Comparison of ENCODE assay signal across 35 cellular contexts in the genomic region with DNA sequence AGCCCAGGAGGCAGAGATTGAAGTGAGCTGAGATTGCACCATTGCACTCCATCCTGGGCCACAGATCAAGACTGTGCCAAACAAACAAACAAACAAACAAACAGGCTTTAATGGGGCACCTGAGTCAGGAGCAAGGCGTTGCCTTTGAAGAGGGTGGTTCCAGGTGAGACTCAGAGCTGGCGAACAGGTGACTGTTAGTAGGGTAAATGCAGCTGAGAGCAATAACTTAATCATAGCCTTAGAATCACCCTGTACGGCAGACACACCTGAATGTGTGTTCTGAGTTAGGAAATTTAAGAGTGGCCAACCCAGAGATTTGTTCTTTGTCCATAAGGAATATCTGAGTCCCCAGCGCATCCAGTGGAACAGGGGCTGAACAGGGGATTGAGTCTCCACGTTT.
"Had no signal": no experiment of that assay in that cellular context is flagged by ENCODE, and none has a peak within 500 bp of the region (broad histone marks: within the 10 kb centered on the region; RNA-seq: fewer than 3 reads in every experiment).

No MANE protein-coding gene starts in this region.

- H3K9me3 Mint-ChIP-seq: activated CD4-positive, alpha-beta memory T cell treated with anti-CD3 and anti-CD28 coated beads, Interleukin-2, amount 10 ng/mL, durations not matched to agents 7 days and 5 days; activated CD4-positive, alpha-beta T cell treated with anti-CD3 and anti-CD28 coated beads, Interleukin-2, amount 10 ng/mL, durations not matched to agents 7 days and 5 days; activated naive CD4-positive, alpha-beta T cell treated with anti-CD3 and anti-CD28 coated beads, Interleukin-2, amount 10 ng/mL, durations not matched to agents 7 days and 5 days; activated naive CD4-positive, alpha-beta T cell treated with anti-CD3 and anti-CD28 coated beads, Interleukin-2, amount 50 U/mL, for 24 hours; activated naive CD8-positive, alpha-beta T cell treated with anti-CD3 and anti-CD28 coated beads, Interleukin-2, amount 10 ng/mL, durations not matched to agents 7 days and 5 days; activated naive CD8-positive, alpha-beta T cell treated with anti-CD3 and anti-CD28 coated beads, Interleukin-2, amount 50 U/mL, for 24 hours; activated T-cell treated with anti-CD3 and anti-CD28 coated beads, Interleukin-2, amount 50 U/mL, for 24 hours; activated T-helper 2 cell treated with anti-CD3 and anti-CD28 coated beads, Interferon-gamma antibody, Interleukin-2, Interleukin-4, amounts not matched to agents 10 μg/mL and 5 μg/mL and 100 μg/mL, durations not matched to agents 14 hours and 24 hours and 36 hours; brain; T-helper 1 cell treated with Interleukin-12 subunit alpha and Interleukin-12 subunit beta and Interleukin-4 antibody, amounts not matched to agents 30 μg/mL and 1 μg/mL, for 36 hours; T-helper 2 cell treated with Interferon-gamma antibody and Interleukin-4, amounts not matched to agents 5 μg/mL and 100 μg/mL, for 36 hours had no signal

- H3K27ac Mint-ChIP-seq: activated CD4-positive, alpha-beta memory T cell treated with anti-CD3 and anti-CD28 coated beads, Interleukin-2, amount 10 ng/mL, durations not matched to agents 7 days and 5 days; activated CD4-positive, alpha-beta T cell treated with anti-CD3 and anti-CD28 coated beads, Interleukin-2, amount 10 ng/mL, durations not matched to agents 7 days and 5 days; activated CD8-positive, alpha-beta memory T cell treated with anti-CD3 and anti-CD28 coated beads, Interleukin-2, amount 10 ng/mL, durations not matched to agents 7 days and 5 days; activated CD8-positive, alpha-beta T cell treated with anti-CD3 and anti-CD28 coated beads, Interleukin-2, amount 10 ng/mL, durations not matched to agents 7 days and 5 days; activated naive CD4-positive, alpha-beta T cell treated with anti-CD3 and anti-CD28 coated beads, Interleukin-2, amount 10 ng/mL, durations not matched to agents 7 days and 5 days; activated naive CD4-positive, alpha-beta T cell treated with anti-CD3 and anti-CD28 coated beads, Interleukin-2, amount 50 U/mL, for 24 hours; activated naive CD8-positive, alpha-beta T cell; activated naive CD8-positive, alpha-beta T cell treated with anti-CD3 and anti-CD28 coated beads, Interleukin-2, amount 10 ng/mL, durations not matched to agents 7 days and 5 days; activated naive CD8-positive, alpha-beta T cell treated with anti-CD3 and anti-CD28 coated beads, Interleukin-2, amount 50 U/mL, for 24 hours; activated T-cell treated with anti-CD3 and anti-CD28 coated beads, Interleukin-2, amount 50 U/mL, for 24 hours; activated T-helper 2 cell treated with anti-CD3 and anti-CD28 coated beads, Interferon-gamma antibody, Interleukin-2, Interleukin-4, amounts not matched to agents 10 μg/mL and 5 μg/mL and 100 μg/mL, durations not matched to agents 14 hours and 24 hours and 36 hours; brain; T-helper 1 cell treated with Interleukin-12 subunit alpha and Interleukin-12 subunit beta and Interleukin-4 antibody, amounts not matched to agents 30 μg/mL and 1 μg/mL, for 36 hours; T-helper 2 cell treated with Interferon-gamma antibody and Interleukin-4, amounts not matched to agents 5 μg/mL and 100 μg/mL, for 36 hours had no signal

- H3K36me3 Mint-ChIP-seq: activated CD8-positive, alpha-beta memory T cell treated with anti-CD3 and anti-CD28 coated beads, Interleukin-2, amount 10 ng/mL, durations not matched to agents 7 days and 5 days; activated naive CD4-positive, alpha-beta T cell treated with anti-CD3 and anti-CD28 coated beads, Interleukin-2, amount 10 ng/mL, durations not matched to agents 7 days and 5 days; activated naive CD4-positive, alpha-beta T cell treated with anti-CD3 and anti-CD28 coated beads, Interleukin-2, amount 50 U/mL, for 24 hours; activated naive CD8-positive, alpha-beta T cell; activated naive CD8-positive, alpha-beta T cell treated with anti-CD3 and anti-CD28 coated beads, Interleukin-2, amount 10 ng/mL, durations not matched to agents 7 days and 5 days; brain had no signal

- H3K27me3 Mint-ChIP-seq: activated CD4-positive, alpha-beta memory T cell treated with anti-CD3 and anti-CD28 coated beads, Interleukin-2, amount 10 ng/mL, durations not matched to agents 7 days and 5 days; activated naive CD4-positive, alpha-beta T cell treated with anti-CD3 and anti-CD28 coated beads, Interleukin-2, amount 10 ng/mL, durations not matched to agents 7 days and 5 days; activated naive CD8-positive, alpha-beta T cell treated with anti-CD3 and anti-CD28 coated beads, Interleukin-2, amount 10 ng/mL, durations not matched to agents 7 days and 5 days had no signal

- H3K4me1 ChIP-seq: ascending aorta had no signal

- H3K9me3 ChIP-seq: ascending aorta had no signal

- H3K4me1 Mint-ChIP-seq: activated CD4-positive, alpha-beta memory T cell treated with anti-CD3 and anti-CD28 coated beads, Interleukin-2, amount 10 ng/mL, durations not matched to agents 7 days and 5 days; activated CD4-positive, alpha-beta T cell treated with anti-CD3 and anti-CD28 coated beads, Interleukin-2, amount 10 ng/mL, durations not matched to agents 7 days and 5 days; activated CD8-positive, alpha-beta memory T cell treated with anti-CD3 and anti-CD28 coated beads, Interleukin-2, amount 10 ng/mL, durations not matched to agents 7 days and 5 days; activated naive CD4-positive, alpha-beta T cell treated with anti-CD3 and anti-CD28 coated beads, Interleukin-2, amount 10 ng/mL, durations not matched to agents 7 days and 5 days; activated naive CD4-positive, alpha-beta T cell treated with anti-CD3 and anti-CD28 coated beads, Interleukin-2, amount 50 U/mL, for 24 hours; activated naive CD8-positive, alpha-beta T cell treated with anti-CD3 and anti-CD28 coated beads, Interleukin-2, amount 10 ng/mL, durations not matched to agents 7 days and 5 days; activated naive CD8-positive, alpha-beta T cell treated with anti-CD3 and anti-CD28 coated beads, Interleukin-2, amount 50 U/mL, for 24 hours; central memory CD8-positive, alpha-beta T cell had no signal

- H3K36me3 ChIP-seq: ascending aorta, cardiac muscle cell had no signal

- H3K4me3 Mint-ChIP-seq: activated CD4-positive, alpha-beta memory T cell treated with anti-CD3 and anti-CD28 coated beads, Interleukin-2, amount 10 ng/mL, durations not matched to agents 7 days and 5 days; activated CD4-positive, alpha-beta T cell treated with anti-CD3 and anti-CD28 coated beads, Interleukin-2, amount 10 ng/mL, durations not matched to agents 7 days and 5 days; activated CD8-positive, alpha-beta memory T cell treated with anti-CD3 and anti-CD28 coated beads, Interleukin-2, amount 10 ng/mL, durations not matched to agents 7 days and 5 days; activated CD8-positive, alpha-beta T cell treated with anti-CD3 and anti-CD28 coated beads, Interleukin-2, amount 10 ng/mL, durations not matched to agents 7 days and 5 days; activated naive CD4-positive, alpha-beta T cell treated with anti-CD3 and anti-CD28 coated beads, Interleukin-2, amount 10 ng/mL, durations not matched to agents 7 days and 5 days; activated naive CD4-positive, alpha-beta T cell treated with anti-CD3 and anti-CD28 coated beads, Interleukin-2, amount 50 U/mL, for 24 hours; activated naive CD8-positive, alpha-beta T cell; activated naive CD8-positive, alpha-beta T cell treated with anti-CD3 and anti-CD28 coated beads, Interleukin-2, amount 10 ng/mL, durations not matched to agents 7 days and 5 days; activated naive CD8-positive, alpha-beta T cell treated with anti-CD3 and anti-CD28 coated beads, Interleukin-2, amount 50 U/mL, for 24 hours; activated T-cell treated with anti-CD3 and anti-CD28 coated beads, Interleukin-2, amount 50 U/mL, for 24 hours; brain; central memory CD8-positive, alpha-beta T cell; T-helper 1 cell treated with Interleukin-12 subunit alpha and Interleukin-12 subunit beta and Interleukin-4 antibody, amounts not matched to agents 30 μg/mL and 1 μg/mL, for 36 hours; T-helper 2 cell treated with Interferon-gamma antibody and Interleukin-4, amounts not matched to agents 5 μg/mL and 100 μg/mL, for 36 hours had no signal

- DNase-seq: activated CD4-positive, alpha-beta memory T cell treated with anti-CD3 and anti-CD28 coated beads, Interleukin-2, amount 10 ng/mL, durations not matched to agents 7 days and 5 days; activated CD4-positive, alpha-beta T cell treated with anti-CD3 and anti-CD28 coated beads for 1 hour; activated CD4-positive, alpha-beta T cell treated with anti-CD3 and anti-CD28 coated beads for 4 hours; activated CD4-positive, alpha-beta T cell treated with anti-CD3 and anti-CD28 coated beads, Interleukin-2, amount 10 ng/mL, durations not matched to agents 7 days and 5 days; activated CD4-positive, alpha-beta T cell treated with anti-CD3 and anti-CD28 coated beads, Interleukin-2, amount 50 U/mL, for 48 hours; activated CD4-positive, CD25-positive, alpha-beta regulatory T cell; activated CD8-positive, alpha-beta memory T cell treated with anti-CD3 and anti-CD28 coated beads for 24 hours; activated CD8-positive, alpha-beta memory T cell treated with anti-CD3 and anti-CD28 coated beads, Interleukin-2, amount 10 ng/mL, durations not matched to agents 7 days and 5 days; activated CD8-positive, alpha-beta memory T cell treated with anti-CD3 and anti-CD28 coated beads, Interleukin-2, amount 50 U/mL, for 48 hours; activated CD8-positive, alpha-beta T cell treated with anti-CD3 and anti-CD28 coated beads, Interleukin-2, amount 10 ng/mL, durations not matched to agents 7 days and 5 days; activated effector memory CD4-positive, alpha-beta T cell treated with Interleukin-2 at 50 U/mL for 16 hours; activated gamma-delta T cell; activated naive CD4-positive, alpha-beta T cell treated with anti-CD3 and anti-CD28 coated beads, Interleukin-2, amount 10 ng/mL, durations not matched to agents 7 days and 5 days; activated naive CD4-positive, alpha-beta T cell treated with Interleukin-2 at 50 U/mL for 16 hours; activated naive CD8-positive, alpha-beta T cell treated with anti-CD3 and anti-CD28 coated beads, Interleukin-2, amount 10 ng/mL, durations not matched to agents 7 days and 5 days; activated naive CD8-positive, alpha-beta T cell treated with anti-CD3 and anti-CD28 coated beads, Interleukin-2, amount 50 U/mL, for 24 hours; activated T-cell treated with anti-CD3 and anti-CD28 coated beads, Interleukin-2, amount 50 U/mL, for 24 hours; activated T-cell treated with anti-CD3 and anti-CD28 coated beads, Interleukin-2, amount 50 U/mL, for 48 hours; amygdala; anterior cingulate cortex; caudate nucleus; SW 1271; T-helper 1 cell; T-helper 2 cell; T-helper 9 cell had no signal

- H3K4me3 ChIP-seq: ascending aorta, cardiac muscle cell had no signal

- ATAC-seq: activated CD4-positive, CD25-positive, alpha-beta regulatory T cell treated with anti-CD3 and anti-CD28 coated beads, Interleukin-2, amount 50 U/mL, for 24 hours; activated CD8-positive, alpha-beta memory T cell treated with anti-CD3 and anti-CD28 coated beads, Interleukin-2, amount 10 ng/mL, durations not matched to agents 7 days and 5 days; activated CD8-positive, alpha-beta T cell treated with anti-CD3 and anti-CD28 coated beads, Interleukin-2, amount 10 ng/mL, durations not matched to agents 7 days and 5 days; activated naive CD8-positive, alpha-beta T cell treated with anti-CD3 and anti-CD28 coated beads, Interleukin-2, amount 50 U/mL, for 24 hours had no signal
